In genomic region chr3:51963951-51964451, GRCh38 we compare ENCODE assay signal across 12 cellular contexts. TPM values are rescaled to one million over a fixed set of nuclear protein-coding genes. Genes with fewer than 3 reads are reported as not detected.
DNase-seq lines count a peak whose midpoint lies in the region; ATAC-seq and TF ChIP-seq lines count a peak whose summit lies in the region.
"Had no signal": no experiment of that assay in that cellular context is flagged by ENCODE, and none has a peak within 500 bp of the region (broad histone marks: within the 10 kb centered on the region; RNA-seq: fewer than 3 reads in every experiment).

No MANE protein-coding gene starts in this region.

- no TSS peak for BruUV-seq in A673 (replicated peaks; lab: Mats Ljungman, UMichigan)

- CTCF ChIA-PET in A673 (lab: Charles Lee): no interaction called here

- H3K4me1 ChIP-seq in right atrium auricular region (peaks cover 0 to 72% of the 10 kb centered on the region in 2 donors), A673 (ENCODE audit: insufficient read depth, low read length, poor library complexity, severe bottlenecking) (no peaks in the 10 kb centered on the region)

- H3K27ac ChIP-seq in right atrium auricular region: peak overlapping the region; percentile 81 to 82
- no peak overlapping the region for H3K27ac ChIP-seq in A673 (ENCODE audit: low read depth, low read length, poor library complexity, severe bottlenecking)
- H3K27ac ChIP-seq: KMS-11, spleen had no signal

- H3K9me3 ChIP-seq in right atrium auricular region (no peaks in the 10 kb centered on the region), A673 (ENCODE audit: low read depth, low read length, poor library complexity, severe bottlenecking) (no peaks in the 10 kb centered on the region)
- H3K9me3 ChIP-seq: spleen had no signal

- TF ChIP-seq CTCF in right atrium auricular region (IDR thresholded peaks at IDR 0.05) (no peak), retinal pigment epithelial cell (conservative IDR thresholded peaks at IDR 0.05; ENCODE audit: low read depth, low read length) (no peak), A673 (conservative IDR thresholded peaks at IDR 0.05; ENCODE audit: low read depth, low read length) (no peak)

- H3K27me3 ChIP-seq in right atrium auricular region: no peaks in the 10 kb centered on the region
- H3K27me3 ChIP-seq in A673 (replicated peaks; ENCODE audit: insufficient read depth, low read depth, low read length, poor library complexity): no peaks in the 10 kb centered on the region

- H3K36me3 ChIP-seq in right atrium auricular region: peaks cover 18% of the 10 kb centered on the region
- no peaks in the 10 kb centered on the region for H3K36me3 ChIP-seq in A673 (ENCODE audit: insufficient read depth, low read length, poor library complexity, severe bottlenecking)

- no peak overlapping the region for H3K4me3 ChIP-seq in right atrium auricular region
- peak overlapping the region; percentile 81 for H3K4me3 ChIP-seq in retinal pigment epithelial cell (ENCODE audit: low read length)
- no peak overlapping the region for H3K4me3 ChIP-seq in A673 (ENCODE audit: low read depth, low read length, poor library complexity, severe bottlenecking)
- H3K4me3 ChIP-seq: spleen had no signal

- DNase-seq in NCI-H1092 treated with DMSO at 0.1 percent for 48 hours (lab: John Stamatoyannopoulos, UW): peak; percentile 63
- DNase-seq in SHP77 treated with DMSO at 0.1 percent for 48 hours (lab: John Stamatoyannopoulos, UW): peak; percentile 61
- DNase-seq in right atrium auricular region (ENCODE audit: low spot score): no peak
- no peak for DNase-seq in retinal pigment epithelial cell (ENCODE audit: low read depth)
- no peak for DNase-seq in A673 (ENCODE audit: low spot score)
- DNase-seq: activated naive CD4-positive, alpha-beta T cell; spleen had no signal

- intact Hi-C loops in A673 (cut with micrococcal nuclease; ENCODE audit: unreplicated experiment): no loop called here

- POLR2A ChIA-PET in A673 (lab: Charles Lee; ENCODE audit: low non-redundant PET): no interaction called here

- ATAC-seq in GM18868 (IDR thresholded peaks at IDR 0.05; ENCODE audit: unreplicated experiment) (no peak), GM18502 (IDR thresholded peaks at IDR 0.05; ENCODE audit: poor library complexity, unreplicated experiment) (no peak)
- ATAC-seq: CD8-positive, alpha-beta T cell had no signal

RNA-seq across cellular contexts. Expression of gene PCBP4, which starts 3.3 kb away (rescaled TPM):
- total RNA-seq in right atrium auricular region (100 to 1,000 TPM in 1 of 2 donors, 10 to 100 TPM in 1; 73.8 to 119 TPM), A673 (2021) (5.3 and 8.1 TPM in 2 replicates)

RNA-seq across cellular contexts. Expression of gene GPR62, which starts 8.8 kb away (rescaled TPM):
- total RNA-seq in right atrium auricular region (under 1 TPM; 0.12 to 0.82 TPM), A673 (2021) (not detected in 2 replicates)
- total RNA-seq: CD8-positive, alpha-beta T cell; chondrocyte had no signal

RNA-seq across cellular contexts. Expression of gene ABHD14B, which starts 9.8 kb away (rescaled TPM):
- total RNA-seq in right atrium auricular region (10 to 100 TPM; 15.6 to 20.9 TPM), A673 (2021) (7.3 and 11.4 TPM in 2 replicates)

RNA-seq across cellular contexts. Expression of gene ABHD14A, which starts 10.9 kb away (rescaled TPM):
- total RNA-seq in right atrium auricular region (10 to 100 TPM; 21.0 to 31.3 TPM), A673 (2021) (3.7 and 5.6 TPM in 2 replicates)

RNA-seq across cellular contexts. Expression of gene ACY1, which starts 19.3 kb away (rescaled TPM):
- 10 to 100 TPM; 26.0 to 29.8 TPM for total RNA-seq in right atrium auricular region
- 6.4 and 9.3 TPM in 2 replicates for total RNA-seq in A673 (2021)

Comparison
In these comparisons a context has a peak if more than half of its experiments do, and no peak if none do; other contexts are left out.
1. DNase-seq: peak in NCI-H1092 treated with DMSO at 0.1 percent for 48 hours (single experiment) and SHP77 treated with DMSO at 0.1 percent for 48 hours (single experiment); none in right atrium auricular region (single experiment), retinal pigment epithelial cell (single experiment) and A673 (single experiment).